8 cellular contexts compared by ENCODE assay signal in the genomic region with DNA sequence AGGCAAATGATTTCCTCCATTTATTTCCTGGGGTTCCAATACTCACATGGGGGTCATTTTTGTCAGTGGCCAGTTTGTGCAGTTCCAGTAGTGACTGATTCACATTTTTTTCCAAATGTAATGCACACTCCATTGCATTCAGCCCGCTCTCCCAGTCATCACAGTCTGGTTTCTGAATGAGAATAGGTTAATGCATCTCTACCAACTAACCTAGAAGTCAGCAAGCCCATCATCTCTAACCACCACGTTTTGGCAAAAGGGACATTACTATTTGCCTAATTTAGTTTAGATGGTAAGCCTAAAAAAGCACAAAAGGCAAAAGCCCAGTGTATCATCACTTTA. TPM values are rescaled to one million over a fixed set of nuclear protein-coding genes. Genes with fewer than 3 reads are reported as not detected.
DNase-seq lines count a peak whose midpoint lies in the region; ATAC-seq and TF ChIP-seq lines count a peak whose summit lies in the region.

No MANE protein-coding gene starts in this region.

- ATAC-seq in activated T-cell treated with anti-CD3 and anti-CD28 coated beads, Interleukin-2, amount 50 U/mL, for 4 hours = no peak
- no peak for ATAC-seq in HG02852 (IDR thresholded peaks at IDR 0.05; ENCODE audit: unreplicated experiment)
- no peak for ATAC-seq in HG02884 (IDR thresholded peaks at IDR 0.05; ENCODE audit: unreplicated experiment)
- ATAC-seq in HG03095 (IDR thresholded peaks at IDR 0.05; ENCODE audit: unreplicated experiment) = no peak

- peaks cover 55% of the 10 kb centered on the region for H3K4me1 Mint-ChIP-seq in activated T-cell treated with anti-CD3 and anti-CD28 coated beads, Interleukin-2, amount 50 U/mL, for 4 hours (ENCODE audit: low read depth)
- H3K4me1 Mint-ChIP-seq in glutamatergic neuron (ENCODE audit: low read depth, unreplicated experiment) = peaks cover 8% of the 10 kb centered on the region

- no peak overlapping the region for H3K27ac Mint-ChIP-seq in glutamatergic neuron (ENCODE audit: unreplicated experiment)

- TF ChIP-seq CTCF in GM12875 (IDR thresholded peaks at IDR 0.05; ENCODE audit: borderline replicate concordance, insufficient read depth, low read depth, low read length) (no peak), glutamatergic neuron (IDR thresholded peaks at IDR 0.05; ENCODE audit: partially characterized antibody, unreplicated experiment) (no peak)

- no peaks in the 10 kb centered on the region for H3K9me3 Mint-ChIP-seq in activated T-cell treated with anti-CD3 and anti-CD28 coated beads, Interleukin-2, amount 50 U/mL, for 4 hours
- peaks cover 10% of the 10 kb centered on the region for H3K9me3 Mint-ChIP-seq in glutamatergic neuron (ENCODE audit: unreplicated experiment)

- peak overlapping the region; percentile 93 for H3K4me3 Mint-ChIP-seq in activated T-cell treated with anti-CD3 and anti-CD28 coated beads, Interleukin-2, amount 50 U/mL, for 4 hours
- H3K4me3 Mint-ChIP-seq in glutamatergic neuron (ENCODE audit: unreplicated experiment) = peak overlapping the region; percentile 98

- no peak for DNase-seq in activated T-cell treated with anti-CD3 and anti-CD28 coated beads, Interleukin-2, amount 50 U/mL, for 4 hours
- DNase-seq in glutamatergic neuron (no peak), dedifferentiated amniotic fluid mesenchymal stem cell (ENCODE audit: extremely low spot score) (no peak)

- peak overlapping the region in 15 of 21 experiments; percentile 3 to 99 (median 98) for H3K27ac ChIP-seq in skin epidermis

- H3K4me3 ChIP-seq in GM12875 (ENCODE audit: low read depth, low read length) (peak overlapping the region; percentile 91), skin epidermis (peak overlapping the region; percentile 67 to 88 (median 75))

- peaks cover 29% of the 10 kb centered on the region for H3K36me3 Mint-ChIP-seq in activated T-cell treated with anti-CD3 and anti-CD28 coated beads, Interleukin-2, amount 50 U/mL, for 4 hours (ENCODE audit: insufficient read depth)
- H3K36me3 Mint-ChIP-seq in glutamatergic neuron (ENCODE audit: unreplicated experiment) = peaks cover 13% of the 10 kb centered on the region

- H3K27me3 Mint-ChIP-seq in activated T-cell treated with anti-CD3 and anti-CD28 coated beads, Interleukin-2, amount 50 U/mL, for 4 hours (ENCODE audit: low read depth) = no peaks in the 10 kb centered on the region
- peaks cover 8% of the 10 kb centered on the region for H3K27me3 Mint-ChIP-seq in glutamatergic neuron (ENCODE audit: unreplicated experiment)

RNA-seq across cellular contexts. Expression of gene FTH1, which starts 2.5 kb away (rescaled TPM):
- 100 to 1,000 TPM; 351 to 505 (median 363) TPM for total RNA-seq in activated T-cell treated with anti-CD3 and anti-CD28 coated beads, Interleukin-2, amount 50 U/mL, for 4 hours
- 885 TPM for total RNA-seq in glutamatergic neuron (ENCODE audit: unreplicated experiment)

RNA-seq across cellular contexts. Expression of gene BEST1, which starts 14.8 kb away (rescaled TPM):
- total RNA-seq in activated T-cell treated with anti-CD3 and anti-CD28 coated beads, Interleukin-2, amount 50 U/mL, for 4 hours = not detected
- total RNA-seq in glutamatergic neuron (ENCODE audit: unreplicated experiment) = 4.6 TPM

RNA-seq across cellular contexts. Expression of gene RAB3IL1, which starts 47.5 kb away (rescaled TPM):
- total RNA-seq in activated T-cell treated with anti-CD3 and anti-CD28 coated beads, Interleukin-2, amount 50 U/mL, for 4 hours = 1 to 10 TPM in 1 of 3 donors, under 1 TPM in 1, not detected in 1; 0.15 to 1.4 TPM
- 1.3 TPM for total RNA-seq in glutamatergic neuron (ENCODE audit: unreplicated experiment)
